In genomic region chr6:143528164-143528811, GRCh38 we compare ENCODE assay signal across 9 cellular contexts. TPM values are rescaled to one million over a fixed set of nuclear protein-coding genes. Genes with fewer than 3 reads are reported as not detected.
DNase-seq lines count a peak whose midpoint lies in the region; ATAC-seq and TF ChIP-seq lines count a peak whose summit lies in the region.
"Had no signal": no experiment of that assay in that cellular context is flagged by ENCODE, and none has a peak within 500 bp of the region (broad histone marks: within the 10 kb centered on the region; RNA-seq: fewer than 3 reads in every experiment).

No MANE protein-coding gene starts in this region.

- H3K4me3 ChIP-seq in CD8-positive, alpha-beta memory T cell (ENCODE audit: low read length): no peak overlapping the region
- H3K4me3 ChIP-seq in vagina: no peak overlapping the region
- H3K4me3 ChIP-seq: skin epidermis had no signal

- peaks cover 13 to 14% (median 13%) of the 10 kb centered on the region in 3 donors for H3K4me1 Mint-ChIP-seq in CD8-positive, alpha-beta memory T cell
- peaks cover 12% of the 10 kb centered on the region for H3K4me1 Mint-ChIP-seq in activated naive CD8-positive, alpha-beta T cell treated with anti-CD3 and anti-CD28 coated beads for 36 hours

- no peak for TF ChIP-seq CTCF in vagina (IDR thresholded peaks at IDR 0.05)

- H3K36me3 Mint-ChIP-seq in CD8-positive, alpha-beta memory T cell: no peaks in the 10 kb centered on the region
- no peaks in the 10 kb centered on the region for H3K36me3 Mint-ChIP-seq in activated naive CD8-positive, alpha-beta T cell treated with anti-CD3 and anti-CD28 coated beads for 36 hours

- no peaks in the 10 kb centered on the region for H3K9me3 ChIP-seq in CD8-positive, alpha-beta memory T cell (ENCODE audit: low read length)
- no peaks in the 10 kb centered on the region for H3K9me3 ChIP-seq in vagina

- peak overlapping the region; percentile 77 to 93 (median 92) for H3K27ac Mint-ChIP-seq in CD8-positive, alpha-beta memory T cell
- H3K27ac Mint-ChIP-seq in activated naive CD8-positive, alpha-beta T cell treated with anti-CD3 and anti-CD28 coated beads for 36 hours: peak overlapping the region; percentile 62

- DNase-seq in CD8-positive, alpha-beta memory T cell: no peak
- no peak for DNase-seq in activated naive CD8-positive, alpha-beta T cell treated with anti-CD3 and anti-CD28 coated beads for 36 hours
- no peak for DNase-seq in effector CD4-positive, alpha-beta T cell
- no peak for DNase-seq in vagina (ENCODE audit: extremely low spot score in 2 of 2)
- no peak for DNase-seq in effector CD8-positive, alpha-beta T cell (lab: John Stamatoyannopoulos, UW)

- no peaks in the 10 kb centered on the region for H3K9me3 Mint-ChIP-seq in CD8-positive, alpha-beta memory T cell
- peaks cover 2% of the 10 kb centered on the region for H3K9me3 Mint-ChIP-seq in activated naive CD8-positive, alpha-beta T cell treated with anti-CD3 and anti-CD28 coated beads for 36 hours

- ATAC-seq in GM21367 (IDR thresholded peaks at IDR 0.05; ENCODE audit: unreplicated experiment) (peak; percentile 71), HG03565 (IDR thresholded peaks at IDR 0.05; ENCODE audit: unreplicated experiment) (peak; percentile 71), HG02840 (IDR thresholded peaks at IDR 0.05; ENCODE audit: low FRiP score, unreplicated experiment) (no peak)

- CTCF ChIA-PET in CD8-positive, alpha-beta memory T cell (lab: Charles Lee): interaction anchor here (2.0 kb wide), 1 partner anchor 15 kb away, joined by 9 read pairs; no protein-coding TSS in a partner anchor

- POLR2A ChIA-PET in CD8-positive, alpha-beta memory T cell (lab: Charles Lee): no interaction called here

- no peak overlapping the region for H3K27ac ChIP-seq in CD8-positive, alpha-beta memory T cell (ENCODE audit: low read depth, low read length)
- H3K27ac ChIP-seq in vagina: no peak overlapping the region

- H3K27me3 Mint-ChIP-seq in CD8-positive, alpha-beta memory T cell: no peaks in the 10 kb centered on the region
- no peaks in the 10 kb centered on the region for H3K27me3 Mint-ChIP-seq in activated naive CD8-positive, alpha-beta T cell treated with anti-CD3 and anti-CD28 coated beads for 36 hours

- no peaks in the 10 kb centered on the region for H3K27me3 ChIP-seq in CD8-positive, alpha-beta memory T cell (ENCODE audit: insufficient read depth, low read length, poor library complexity, severe bottlenecking)
- H3K27me3 ChIP-seq in vagina: no peaks in the 10 kb centered on the region

- peak overlapping the region in 5 of 7 donors; percentile 35 to 68 (median 60) for H3K4me3 Mint-ChIP-seq in CD8-positive, alpha-beta memory T cell
- H3K4me3 Mint-ChIP-seq in activated naive CD8-positive, alpha-beta T cell treated with anti-CD3 and anti-CD28 coated beads for 36 hours: no peak overlapping the region

- peaks cover 17% of the 10 kb centered on the region for H3K4me1 ChIP-seq in CD8-positive, alpha-beta memory T cell (ENCODE audit: insufficient read depth, low read length)
- H3K4me1 ChIP-seq in vagina: no peaks in the 10 kb centered on the region

- intact Hi-C loops in vagina (cut with DNase I): no loop called here

- TF ChIP-seq POLR2A in vagina (IDR thresholded peaks at IDR 0.05): no peak

- H3K36me3 ChIP-seq in CD8-positive, alpha-beta memory T cell (ENCODE audit: insufficient read depth, low read length): no peaks in the 10 kb centered on the region
- no peaks in the 10 kb centered on the region for H3K36me3 ChIP-seq in vagina

RNA-seq across cellular contexts. Expression of gene FUCA2, which starts 16.8 kb away (rescaled TPM):
- total RNA-seq in CD8-positive, alpha-beta memory T cell: 10 to 100 TPM; 12.3 to 13.2 TPM
- polyA plus RNA-seq in CD8-positive, alpha-beta memory T cell: 14.2 TPM
- total RNA-seq in activated naive CD8-positive, alpha-beta T cell treated with anti-CD3 and anti-CD28 coated beads for 36 hours: 1 to 10 TPM; 8.4 to 9.1 TPM
- 19.4 TPM for total RNA-seq in vagina
